In the genomic region with DNA sequence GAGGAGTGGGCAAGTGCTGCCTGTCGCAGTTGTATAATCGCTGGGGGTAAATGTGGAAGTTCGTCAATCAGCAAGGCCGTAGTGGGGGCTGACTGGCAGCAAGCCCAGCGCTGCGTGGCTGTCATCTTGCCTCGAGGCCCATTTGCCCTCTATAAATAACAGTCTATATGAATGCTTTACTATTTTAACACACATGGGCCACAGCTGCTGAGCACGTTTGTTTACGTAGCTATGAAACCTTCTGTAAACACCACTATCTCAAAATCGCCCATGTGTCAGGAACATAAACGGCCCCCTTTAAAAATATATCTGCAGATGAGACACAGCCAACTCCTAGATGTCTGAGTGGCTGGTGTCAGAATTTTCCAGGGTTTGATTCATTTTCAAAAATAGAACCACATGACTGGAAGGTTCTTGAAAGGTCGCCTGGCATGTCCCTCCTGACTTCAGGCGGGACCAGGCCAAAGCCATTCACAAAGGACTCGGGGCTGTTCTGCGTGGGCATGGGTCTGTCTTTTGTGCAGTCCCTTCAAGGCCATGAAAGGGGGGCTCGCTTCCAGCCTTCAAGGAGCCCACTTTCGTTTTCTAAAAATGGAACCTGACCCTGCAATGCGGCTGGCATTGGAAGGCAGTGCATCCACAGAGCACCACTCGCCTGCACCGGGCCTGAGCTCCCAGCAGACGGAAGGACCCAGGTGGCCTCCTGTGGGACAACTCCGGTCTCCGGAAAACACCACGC, we compare ENCODE assay signal across 11 cellular contexts.
DNase-seq lines count a peak whose midpoint lies in the region; ATAC-seq and TF ChIP-seq lines count a peak whose summit lies in the region.
"Had no signal": no experiment of that assay in that cellular context is flagged by ENCODE, and none has a peak within 500 bp of the region (broad histone marks: within the 10 kb centered on the region; RNA-seq: fewer than 3 reads in every experiment).

No MANE protein-coding gene starts in this region.

- peaks cover 6% of the 10 kb centered on the region for H3K4me1 ChIP-seq in mesenchymal stem cell (ENCODE audit: control insufficient read depth, insufficient read depth, low read depth, low read length)
- H3K4me1 ChIP-seq in OCI-LY7 (ENCODE audit: insufficient read depth, low read length, poor library complexity, severe bottlenecking): no peaks in the 10 kb centered on the region

- H3K9ac ChIP-seq in mesenchymal stem cell (ENCODE audit: low read length): no peak overlapping the region

- H3K9me3 ChIP-seq in mesenchymal stem cell (ENCODE audit: control insufficient read depth, low read length): peaks cover 20% of the 10 kb centered on the region
- H3K9me3 ChIP-seq in OCI-LY7 (ENCODE audit: low read length): no peaks in the 10 kb centered on the region
- H3K9me3 ChIP-seq: transverse colon had no signal

- no peak for ATAC-seq in left lobe of liver

- H2BK15ac ChIP-seq in mesenchymal stem cell (ENCODE audit: low read depth, poor library complexity, severe bottlenecking): peak overlapping the region; percentile 49

- no peaks in the 10 kb centered on the region for H4K20me1 ChIP-seq in OCI-LY7 (ENCODE audit: insufficient read depth, low read length)

- POLR2A ChIA-PET in OCI-LY7 (lab: Charles Lee): no interaction called here

- H3K4ac ChIP-seq in mesenchymal stem cell (ENCODE audit: low read depth in 1 of 2, low read length in 2 of 2): peak overlapping the region; percentile 2 to 7

- H3K18ac ChIP-seq in mesenchymal stem cell (ENCODE audit: low read depth in 1 of 2, low read length in 2 of 2): peak overlapping the region; percentile 40 to 76

- peak; percentile 68 for DNase-seq in EH (ENCODE audit: low read depth)
- DNase-seq in NCI-H1694 (lab: John Stamatoyannopoulos, UW): peak; percentile 73
- peak; percentile 29 for DNase-seq in choroid plexus epithelial cell (ENCODE audit: low read depth)
- peak; percentile 90 for DNase-seq in mesenchymal stem cell
- DNase-seq in OCI-LY7 (ENCODE audit: low spot score): no peak
- no peak for DNase-seq in NCI-H524 treated with DMSO at 0.1 percent for 48 hours (lab: John Stamatoyannopoulos, UW)
- no peak for DNase-seq in erythroblast (lab: John Stamatoyannopoulos, UW)
- DNase-seq in left lobe of liver (ENCODE audit: low spot score): no peak
- DNase-seq: activated CD4-positive, alpha-beta T cell treated with anti-CD3 and anti-CD28 coated beads for 4 hours; dermis blood vessel endothelial cell; transverse colon had no signal

- no peak overlapping the region for H3K4me2 ChIP-seq in mesenchymal stem cell (ENCODE audit: low read length, poor library complexity, severe bottlenecking)
- no peak overlapping the region for H3K4me2 ChIP-seq in OCI-LY7 (ENCODE audit: low read length)

- no peak for TF ChIP-seq CTCF in choroid plexus epithelial cell (conservative IDR thresholded peaks at IDR 0.05; ENCODE audit: low read depth, low read length)
- TF ChIP-seq CTCF in OCI-LY7 (conservative IDR thresholded peaks at IDR 0.05; ENCODE audit: low read length): no peak

- H2BK120ac ChIP-seq in mesenchymal stem cell (ENCODE audit: low read depth, low read length): no peak overlapping the region

- H3K4me3 ChIP-seq in choroid plexus epithelial cell (ENCODE audit: low read depth, low read length) (no peak overlapping the region), mesenchymal stem cell (ENCODE audit: insufficient read depth in 1 of 2, low read depth in 1 of 2, low read length in 2 of 2) (no peak overlapping the region), OCI-LY7 (ENCODE audit: low read depth, low read length, poor library complexity, severe bottlenecking) (no peak overlapping the region)
- H3K4me3 ChIP-seq: transverse colon had no signal

- no peak overlapping the region for H2BK5ac ChIP-seq in mesenchymal stem cell (ENCODE audit: low read depth, low read length, poor library complexity, severe bottlenecking)

- H3K27me3 ChIP-seq in mesenchymal stem cell (ENCODE audit: control insufficient read depth in 1 of 2, insufficient read depth in 1 of 2, low read length in 2 of 2): peaks cover 0 to 25% of the 10 kb centered on the region in 2 experiments
- H3K27me3 ChIP-seq: transverse colon had no signal

- H4K8ac ChIP-seq in mesenchymal stem cell (ENCODE audit: low read length): peak overlapping the region; percentile 58

- no peaks in the 10 kb centered on the region for H3K79me2 ChIP-seq in OCI-LY7 (ENCODE audit: insufficient read depth, low read depth, low read length)

- H3K23ac ChIP-seq in mesenchymal stem cell (ENCODE audit: low read length in 2 of 2): no peak overlapping the region

- no peaks in the 10 kb centered on the region for H3K9me2 ChIP-seq in OCI-LY7 (ENCODE audit: insufficient read depth, low read length)

- peak overlapping the region; percentile 65 for H4K91ac ChIP-seq in mesenchymal stem cell (ENCODE audit: low read length)

- H2AK5ac ChIP-seq in mesenchymal stem cell (ENCODE audit: low read length, severe bottlenecking): no peak overlapping the region

- H3K14ac ChIP-seq in mesenchymal stem cell (ENCODE audit: low read length in 2 of 2): no peak overlapping the region

- WGBS in mesenchymal stem cell: 30% methylated on average over 24 of the region's 24 CpGs

- CTCF ChIA-PET in OCI-LY7 (lab: Charles Lee; ENCODE audit: unreplicated experiment): no interaction called here

- TF ChIP-seq POLR2A in erythroblast (IDR thresholded peaks at IDR 0.05; ENCODE audit: low read length): no peak

- H3K79me1 ChIP-seq in mesenchymal stem cell (replicated peaks; ENCODE audit: low read length, poor library complexity, severe bottlenecking): peaks cover 3% of the 10 kb centered on the region

- intact Hi-C loops in OCI-LY7 (cut with micrococcal nuclease; ENCODE audit: unreplicated experiment): no loop called here

- no peak overlapping the region for H2AFZ ChIP-seq in mesenchymal stem cell (ENCODE audit: low read depth, low read length)
- H2AFZ ChIP-seq in OCI-LY7 (ENCODE audit: low read length): no peak overlapping the region

- peak overlapping the region; percentile 20 to 40 for H2BK12ac ChIP-seq in mesenchymal stem cell (ENCODE audit: low read length in 2 of 2)

- H3K36me3 ChIP-seq in mesenchymal stem cell (ENCODE audit: control insufficient read depth in 1 of 2, insufficient read depth in 2 of 2, low read depth in 1 of 2, low read length in 2 of 2) (peaks cover 0 to 4% of the 10 kb centered on the region in 2 experiments), OCI-LY7 (ENCODE audit: insufficient read depth, low read length) (no peaks in the 10 kb centered on the region)
- H3K36me3 ChIP-seq: transverse colon had no signal

- H3K27ac ChIP-seq in mesenchymal stem cell (ENCODE audit: low read length, poor library complexity, severe bottlenecking): no peak overlapping the region
- H3K27ac ChIP-seq in OCI-LY7 (ENCODE audit: low read depth, low read length, poor library complexity, severe bottlenecking): no peak overlapping the region
- H3K27ac ChIP-seq: transverse colon had no signal

- BruUV-seq in OCI-LY7 (replicated peaks; lab: Mats Ljungman, UMichigan): no TSS peak

Comparison
In these comparisons a context has a peak if more than half of its experiments do, and no peak if none do; other contexts are left out.
1. DNase-seq: peak in EH (single experiment), NCI-H1694 (single experiment), choroid plexus epithelial cell (single experiment) and mesenchymal stem cell (single experiment); none in OCI-LY7 (single experiment), NCI-H524 treated with DMSO at 0.1 percent for 48 hours (single experiment), erythroblast (0 of 2) and left lobe of liver (single experiment).